Comparison of ENCODE assay signal across 1 cellular context in the genomic region with DNA sequence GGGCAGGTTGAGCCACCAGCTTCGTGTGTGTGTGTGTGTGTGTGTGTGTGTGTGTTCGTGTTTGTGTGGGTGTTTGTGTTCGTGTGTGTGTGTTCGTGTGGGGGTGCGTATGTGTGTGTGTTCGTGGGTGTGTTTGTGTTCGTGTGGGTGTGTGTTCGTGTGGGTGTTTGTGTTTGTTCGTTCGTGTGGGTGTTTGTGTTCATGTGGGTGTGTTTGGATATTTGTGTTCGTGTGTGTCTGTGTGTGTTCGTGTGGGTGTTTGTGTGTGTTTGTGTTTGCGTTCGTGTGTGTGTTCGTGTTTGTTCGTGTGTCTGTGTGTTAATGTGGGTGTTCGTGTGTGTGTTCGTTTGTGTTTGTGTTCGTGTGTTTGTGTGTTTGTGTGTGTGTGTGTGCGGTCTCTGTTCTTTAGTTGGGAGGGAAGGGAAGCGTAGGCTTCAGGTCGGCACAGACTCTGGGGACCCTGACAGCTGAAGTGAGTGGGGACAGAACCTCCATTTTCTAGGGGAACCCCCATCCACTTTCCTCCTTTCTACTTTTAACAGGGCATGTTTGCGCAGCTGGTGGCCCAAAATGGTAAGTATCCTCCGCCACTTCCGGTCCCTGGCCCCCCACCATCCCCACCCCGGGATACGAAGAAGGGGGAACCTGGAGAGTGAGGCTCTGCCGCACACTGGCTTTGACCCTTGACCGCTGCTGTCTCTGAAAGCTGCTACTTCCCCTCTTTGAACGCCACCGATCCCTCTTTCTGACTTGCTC.
TF ChIP-seq lines count a peak whose summit lies in the region.

No MANE protein-coding gene starts in this region.

TF ChIP-seq in K562, 482 proteins besides CTCF, POLR2A, EP300 and RAD21 (continued from another document and continues in another):
- TF ChIP-seq, protein P1, sequence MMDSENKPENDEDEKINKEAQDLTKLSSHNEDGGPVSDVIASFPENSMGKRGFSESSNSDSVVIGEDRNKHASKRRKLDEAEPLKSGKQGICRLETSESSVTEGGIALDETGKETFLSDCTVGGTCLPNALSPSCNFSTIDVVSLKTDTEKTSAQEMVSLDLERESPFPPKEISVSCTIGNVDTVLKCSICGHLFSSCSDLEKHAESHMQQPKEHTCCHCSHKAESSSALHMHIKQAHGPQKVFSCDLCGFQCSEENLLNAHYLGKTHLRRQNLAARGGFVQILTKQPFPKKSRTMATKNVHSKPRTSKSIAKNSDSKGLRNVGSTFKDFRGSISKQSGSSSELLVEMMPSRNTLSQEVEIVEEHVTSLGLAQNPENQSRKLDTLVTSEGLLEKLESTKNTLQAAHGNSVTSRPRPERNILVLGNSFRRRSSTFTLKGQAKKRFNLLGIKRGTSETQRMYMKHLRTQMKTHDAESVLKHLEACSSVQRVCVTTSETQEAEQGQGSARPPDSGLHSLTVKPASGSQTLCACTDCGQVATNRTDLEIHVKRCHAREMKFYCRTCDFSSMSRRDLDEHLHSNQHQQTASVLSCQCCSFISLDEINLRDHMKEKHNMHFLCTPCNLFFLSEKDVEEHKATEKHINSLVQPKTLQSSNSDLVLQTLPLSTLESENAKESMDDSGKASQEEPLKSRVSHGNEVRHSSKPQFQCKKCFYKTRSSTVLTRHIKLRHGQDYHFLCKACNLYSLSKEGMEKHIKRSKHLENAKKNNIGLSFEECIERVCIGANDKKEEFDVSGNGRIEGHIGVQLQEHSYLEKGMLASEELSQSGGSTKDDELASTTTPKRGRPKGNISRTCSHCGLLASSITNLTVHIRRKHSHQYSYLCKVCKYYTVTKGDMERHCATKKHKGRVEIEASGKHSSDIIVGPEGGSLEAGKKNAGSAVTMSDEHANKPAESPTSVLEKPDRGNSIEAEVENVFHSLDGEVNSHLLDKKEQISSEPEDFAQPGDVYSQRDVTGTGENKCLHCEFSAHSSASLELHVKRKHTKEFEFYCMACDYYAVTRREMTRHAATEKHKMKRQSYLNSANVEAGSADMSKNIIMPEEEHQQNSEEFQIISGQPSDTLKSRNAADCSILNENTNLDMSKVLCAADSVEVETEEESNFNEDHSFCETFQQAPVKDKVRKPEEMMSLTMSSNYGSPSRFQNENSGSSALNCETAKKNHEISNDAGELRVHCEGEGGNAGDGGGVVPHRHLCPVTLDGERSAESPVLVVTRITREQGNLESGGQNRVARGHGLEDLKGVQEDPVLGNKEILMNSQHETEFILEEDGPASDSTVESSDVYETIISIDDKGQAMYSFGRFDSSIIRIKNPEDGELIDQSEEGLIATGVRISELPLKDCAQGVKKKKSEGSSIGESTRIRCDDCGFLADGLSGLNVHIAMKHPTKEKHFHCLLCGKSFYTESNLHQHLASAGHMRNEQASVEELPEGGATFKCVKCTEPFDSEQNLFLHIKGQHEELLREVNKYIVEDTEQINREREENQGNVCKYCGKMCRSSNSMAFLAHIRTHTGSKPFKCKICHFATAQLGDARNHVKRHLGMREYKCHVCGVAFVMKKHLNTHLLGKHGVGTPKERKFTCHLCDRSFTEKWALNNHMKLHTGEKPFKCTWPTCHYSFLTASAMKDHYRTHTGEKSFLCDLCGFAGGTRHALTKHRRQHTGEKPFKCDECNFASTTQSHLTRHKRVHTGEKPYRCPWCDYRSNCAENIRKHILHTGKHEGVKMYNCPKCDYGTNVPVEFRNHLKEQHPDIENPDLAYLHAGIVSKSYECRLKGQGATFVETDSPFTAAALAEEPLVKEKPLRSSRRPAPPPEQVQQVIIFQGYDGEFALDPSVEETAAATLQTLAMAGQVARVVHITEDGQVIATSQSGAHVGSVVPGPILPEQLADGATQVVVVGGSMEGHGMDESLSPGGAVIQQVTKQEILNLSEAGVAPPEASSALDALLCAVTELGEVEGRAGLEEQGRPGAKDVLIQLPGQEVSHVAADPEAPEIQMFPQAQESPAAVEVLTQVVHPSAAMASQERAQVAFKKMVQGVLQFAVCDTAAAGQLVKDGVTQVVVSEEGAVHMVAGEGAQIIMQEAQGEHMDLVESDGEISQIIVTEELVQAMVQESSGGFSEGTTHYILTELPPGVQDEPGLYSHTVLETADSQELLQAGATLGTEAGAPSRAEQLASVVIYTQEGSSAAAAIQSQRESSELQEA (IDR thresholded peaks at IDR 0.05; ENCODE audit: low read depth): peak; percentile 64; the same call in 1 of the 2 replicates
- peak; percentile 83 for TF ChIP-seq GABPB1 (CRISPR knock-in tag; IDR thresholded peaks at IDR 0.05)
- TF ChIP-seq CSDE1 (IDR thresholded peaks at IDR 0.05): peak; percentile 55 to 83; a peak in 1 of 4 replicates
- TF ChIP-seq U2AF1 (optimal IDR thresholded peaks at IDR 0.05; ENCODE audit: low read depth, low read length): no peak
- TF ChIP-seq CBX8 (IDR thresholded peaks at IDR 0.05; ENCODE audit: borderline replicate concordance, extremely low read depth, low read depth, low read length, poor library complexity, severe bottlenecking): no peak
- TF ChIP-seq EP400 (IDR thresholded peaks at IDR 0.05): peak; percentile 21; the same call in 1 of the 2 replicates
- TF ChIP-seq RCOR1 (IDR thresholded peaks at IDR 0.05; ENCODE audit: borderline replicate concordance in 1 of 2, low read depth in 2 of 2, low read length in 2 of 2): no peak
- TF ChIP-seq TCF3 (CRISPR knock-in tag; IDR thresholded peaks at IDR 0.05): no peak; the same call in 1 of the 2 replicates
- TF ChIP-seq, protein P2, sequence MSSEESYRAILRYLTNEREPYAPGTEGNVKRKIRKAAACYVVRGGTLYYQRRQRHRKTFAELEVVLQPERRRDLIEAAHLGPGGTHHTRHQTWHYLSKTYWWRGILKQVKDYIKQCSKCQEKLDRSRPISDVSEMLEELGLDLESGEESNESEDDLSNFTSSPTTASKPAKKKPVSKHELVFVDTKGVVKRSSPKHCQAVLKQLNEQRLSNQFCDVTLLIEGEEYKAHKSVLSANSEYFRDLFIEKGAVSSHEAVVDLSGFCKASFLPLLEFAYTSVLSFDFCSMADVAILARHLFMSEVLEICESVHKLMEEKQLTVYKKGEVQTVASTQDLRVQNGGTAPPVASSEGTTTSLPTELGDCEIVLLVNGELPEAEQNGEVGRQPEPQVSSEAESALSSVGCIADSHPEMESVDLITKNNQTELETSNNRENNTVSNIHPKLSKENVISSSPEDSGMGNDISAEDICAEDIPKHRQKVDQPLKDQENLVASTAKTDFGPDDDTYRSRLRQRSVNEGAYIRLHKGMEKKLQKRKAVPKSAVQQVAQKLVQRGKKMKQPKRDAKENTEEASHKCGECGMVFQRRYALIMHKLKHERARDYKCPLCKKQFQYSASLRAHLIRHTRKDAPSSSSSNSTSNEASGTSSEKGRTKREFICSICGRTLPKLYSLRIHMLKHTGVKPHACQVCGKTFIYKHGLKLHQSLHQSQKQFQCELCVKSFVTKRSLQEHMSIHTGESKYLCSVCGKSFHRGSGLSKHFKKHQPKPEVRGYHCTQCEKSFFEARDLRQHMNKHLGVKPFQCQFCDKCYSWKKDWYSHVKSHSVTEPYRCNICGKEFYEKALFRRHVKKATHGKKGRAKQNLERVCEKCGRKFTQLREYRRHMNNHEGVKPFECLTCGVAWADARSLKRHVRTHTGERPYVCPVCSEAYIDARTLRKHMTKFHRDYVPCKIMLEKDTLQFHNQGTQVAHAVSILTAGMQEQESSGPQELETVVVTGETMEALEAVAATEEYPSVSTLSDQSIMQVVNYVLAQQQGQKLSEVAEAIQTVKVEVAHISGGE (CRISPR knock-in tag; IDR thresholded peaks at IDR 0.05): peak in 2 of 3 experiments; percentile 25 to 69; a peak in 2 of 6 replicates
- TF ChIP-seq, protein P3, sequence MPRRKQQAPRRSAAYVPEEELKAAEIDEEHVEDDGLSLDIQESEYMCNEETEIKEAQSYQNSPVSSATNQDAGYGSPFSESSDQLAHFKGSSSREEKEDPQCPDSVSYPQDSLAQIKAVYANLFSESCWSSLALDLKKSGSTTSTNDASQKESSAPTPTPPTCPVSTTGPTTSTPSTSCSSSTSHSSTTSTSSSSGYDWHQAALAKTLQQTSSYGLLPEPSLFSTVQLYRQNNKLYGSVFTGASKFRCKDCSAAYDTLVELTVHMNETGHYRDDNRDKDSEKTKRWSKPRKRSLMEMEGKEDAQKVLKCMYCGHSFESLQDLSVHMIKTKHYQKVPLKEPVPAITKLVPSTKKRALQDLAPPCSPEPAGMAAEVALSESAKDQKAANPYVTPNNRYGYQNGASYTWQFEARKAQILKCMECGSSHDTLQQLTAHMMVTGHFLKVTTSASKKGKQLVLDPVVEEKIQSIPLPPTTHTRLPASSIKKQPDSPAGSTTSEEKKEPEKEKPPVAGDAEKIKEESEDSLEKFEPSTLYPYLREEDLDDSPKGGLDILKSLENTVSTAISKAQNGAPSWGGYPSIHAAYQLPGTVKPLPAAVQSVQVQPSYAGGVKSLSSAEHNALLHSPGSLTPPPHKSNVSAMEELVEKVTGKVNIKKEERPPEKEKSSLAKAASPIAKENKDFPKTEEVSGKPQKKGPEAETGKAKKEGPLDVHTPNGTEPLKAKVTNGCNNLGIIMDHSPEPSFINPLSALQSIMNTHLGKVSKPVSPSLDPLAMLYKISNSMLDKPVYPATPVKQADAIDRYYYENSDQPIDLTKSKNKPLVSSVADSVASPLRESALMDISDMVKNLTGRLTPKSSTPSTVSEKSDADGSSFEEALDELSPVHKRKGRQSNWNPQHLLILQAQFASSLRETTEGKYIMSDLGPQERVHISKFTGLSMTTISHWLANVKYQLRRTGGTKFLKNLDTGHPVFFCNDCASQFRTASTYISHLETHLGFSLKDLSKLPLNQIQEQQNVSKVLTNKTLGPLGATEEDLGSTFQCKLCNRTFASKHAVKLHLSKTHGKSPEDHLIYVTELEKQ (CRISPR knock-in tag; IDR thresholded peaks at IDR 0.05): no peak
- TF ChIP-seq KHSRP (IDR thresholded peaks at IDR 0.05): peak; percentile 50
- TF ChIP-seq MBD2 (IDR thresholded peaks at IDR 0.05; ENCODE audit: borderline replicate concordance, low read depth): no peak
- TF ChIP-seq RUNX1 (IDR thresholded peaks at IDR 0.05; ENCODE audit: low read depth): no peak
- no peak for TF ChIP-seq TGIF2 (CRISPR knock-in tag; IDR thresholded peaks at IDR 0.05)
- TF ChIP-seq, protein P4, sequence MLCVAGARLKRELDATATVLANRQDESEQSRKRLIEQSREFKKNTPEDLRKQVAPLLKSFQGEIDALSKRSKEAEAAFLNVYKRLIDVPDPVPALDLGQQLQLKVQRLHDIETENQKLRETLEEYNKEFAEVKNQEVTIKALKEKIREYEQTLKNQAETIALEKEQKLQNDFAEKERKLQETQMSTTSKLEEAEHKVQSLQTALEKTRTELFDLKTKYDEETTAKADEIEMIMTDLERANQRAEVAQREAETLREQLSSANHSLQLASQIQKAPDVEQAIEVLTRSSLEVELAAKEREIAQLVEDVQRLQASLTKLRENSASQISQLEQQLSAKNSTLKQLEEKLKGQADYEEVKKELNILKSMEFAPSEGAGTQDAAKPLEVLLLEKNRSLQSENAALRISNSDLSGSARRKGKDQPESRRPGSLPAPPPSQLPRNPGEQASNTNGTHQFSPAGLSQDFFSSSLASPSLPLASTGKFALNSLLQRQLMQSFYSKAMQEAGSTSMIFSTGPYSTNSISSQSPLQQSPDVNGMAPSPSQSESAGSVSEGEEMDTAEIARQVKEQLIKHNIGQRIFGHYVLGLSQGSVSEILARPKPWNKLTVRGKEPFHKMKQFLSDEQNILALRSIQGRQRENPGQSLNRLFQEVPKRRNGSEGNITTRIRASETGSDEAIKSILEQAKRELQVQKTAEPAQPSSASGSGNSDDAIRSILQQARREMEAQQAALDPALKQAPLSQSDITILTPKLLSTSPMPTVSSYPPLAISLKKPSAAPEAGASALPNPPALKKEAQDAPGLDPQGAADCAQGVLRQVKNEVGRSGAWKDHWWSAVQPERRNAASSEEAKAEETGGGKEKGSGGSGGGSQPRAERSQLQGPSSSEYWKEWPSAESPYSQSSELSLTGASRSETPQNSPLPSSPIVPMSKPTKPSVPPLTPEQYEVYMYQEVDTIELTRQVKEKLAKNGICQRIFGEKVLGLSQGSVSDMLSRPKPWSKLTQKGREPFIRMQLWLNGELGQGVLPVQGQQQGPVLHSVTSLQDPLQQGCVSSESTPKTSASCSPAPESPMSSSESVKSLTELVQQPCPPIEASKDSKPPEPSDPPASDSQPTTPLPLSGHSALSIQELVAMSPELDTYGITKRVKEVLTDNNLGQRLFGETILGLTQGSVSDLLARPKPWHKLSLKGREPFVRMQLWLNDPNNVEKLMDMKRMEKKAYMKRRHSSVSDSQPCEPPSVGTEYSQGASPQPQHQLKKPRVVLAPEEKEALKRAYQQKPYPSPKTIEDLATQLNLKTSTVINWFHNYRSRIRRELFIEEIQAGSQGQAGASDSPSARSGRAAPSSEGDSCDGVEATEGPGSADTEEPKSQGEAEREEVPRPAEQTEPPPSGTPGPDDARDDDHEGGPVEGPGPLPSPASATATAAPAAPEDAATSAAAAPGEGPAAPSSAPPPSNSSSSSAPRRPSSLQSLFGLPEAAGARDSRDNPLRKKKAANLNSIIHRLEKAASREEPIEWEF (CRISPR knock-in tag; IDR thresholded peaks at IDR 0.05): no peak
- TF ChIP-seq, protein P5, sequence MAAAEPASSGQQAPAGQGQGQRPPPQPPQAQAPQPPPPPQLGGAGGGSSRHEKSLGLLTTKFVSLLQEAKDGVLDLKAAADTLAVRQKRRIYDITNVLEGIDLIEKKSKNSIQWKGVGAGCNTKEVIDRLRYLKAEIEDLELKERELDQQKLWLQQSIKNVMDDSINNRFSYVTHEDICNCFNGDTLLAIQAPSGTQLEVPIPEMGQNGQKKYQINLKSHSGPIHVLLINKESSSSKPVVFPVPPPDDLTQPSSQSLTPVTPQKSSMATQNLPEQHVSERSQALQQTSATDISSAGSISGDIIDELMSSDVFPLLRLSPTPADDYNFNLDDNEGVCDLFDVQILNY (CRISPR knock-in tag; IDR thresholded peaks at IDR 0.05): no peak
- TF ChIP-seq, protein P6, sequence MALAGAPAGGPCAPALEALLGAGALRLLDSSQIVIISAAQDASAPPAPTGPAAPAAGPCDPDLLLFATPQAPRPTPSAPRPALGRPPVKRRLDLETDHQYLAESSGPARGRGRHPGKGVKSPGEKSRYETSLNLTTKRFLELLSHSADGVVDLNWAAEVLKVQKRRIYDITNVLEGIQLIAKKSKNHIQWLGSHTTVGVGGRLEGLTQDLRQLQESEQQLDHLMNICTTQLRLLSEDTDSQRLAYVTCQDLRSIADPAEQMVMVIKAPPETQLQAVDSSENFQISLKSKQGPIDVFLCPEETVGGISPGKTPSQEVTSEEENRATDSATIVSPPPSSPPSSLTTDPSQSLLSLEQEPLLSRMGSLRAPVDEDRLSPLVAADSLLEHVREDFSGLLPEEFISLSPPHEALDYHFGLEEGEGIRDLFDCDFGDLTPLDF (CRISPR knock-in tag; IDR thresholded peaks at IDR 0.05): no peak
- no peak for TF ChIP-seq ZNF408 (CRISPR knock-in tag; IDR thresholded peaks at IDR 0.05; ENCODE audit: low read depth)
- TF ChIP-seq ZNF232 (CRISPR knock-in tag; IDR thresholded peaks at IDR 0.05): no peak
- TF ChIP-seq TSC22D4 (tag; IDR thresholded peaks at IDR 0.05): 0 out of 2 replicates have a peak, but pooled peaks have one; percentile 62
- no peak for TF ChIP-seq SIX5 (IDR thresholded peaks at IDR 0.05; ENCODE audit: borderline replicate concordance in 1 of 2, insufficient read depth in 1 of 2, low read depth in 1 of 2, low read length in 2 of 2)
- no peak for TF ChIP-seq ZFP36 (IDR thresholded peaks at IDR 0.05; ENCODE audit: low read depth, low read length, partially characterized antibody)
- no peak for TF ChIP-seq CHD4 (IDR thresholded peaks at IDR 0.05; ENCODE audit: insufficient read depth, insufficient replicate concordance, low read depth, low read length, poor library complexity, severe bottlenecking)
- TF ChIP-seq PML (IDR thresholded peaks at IDR 0.05; ENCODE audit: low read length): no peak
- no peak for TF ChIP-seq HDAC2 (IDR thresholded peaks at IDR 0.05)
- TF ChIP-seq ZNF586 (CRISPR knock-in tag; conservative IDR thresholded peaks at IDR 0.05): no peak
- no peak for TF ChIP-seq ZNF75A (CRISPR knock-in tag; IDR thresholded peaks at IDR 0.05)
- no peak for TF ChIP-seq TAF9B (IDR thresholded peaks at IDR 0.05; ENCODE audit: partially characterized antibody)
- TF ChIP-seq TCF7 (IDR thresholded peaks at IDR 0.05; ENCODE audit: borderline replicate concordance): no peak
